12 cellular contexts compared by ENCODE assay signal in the genomic region with DNA sequence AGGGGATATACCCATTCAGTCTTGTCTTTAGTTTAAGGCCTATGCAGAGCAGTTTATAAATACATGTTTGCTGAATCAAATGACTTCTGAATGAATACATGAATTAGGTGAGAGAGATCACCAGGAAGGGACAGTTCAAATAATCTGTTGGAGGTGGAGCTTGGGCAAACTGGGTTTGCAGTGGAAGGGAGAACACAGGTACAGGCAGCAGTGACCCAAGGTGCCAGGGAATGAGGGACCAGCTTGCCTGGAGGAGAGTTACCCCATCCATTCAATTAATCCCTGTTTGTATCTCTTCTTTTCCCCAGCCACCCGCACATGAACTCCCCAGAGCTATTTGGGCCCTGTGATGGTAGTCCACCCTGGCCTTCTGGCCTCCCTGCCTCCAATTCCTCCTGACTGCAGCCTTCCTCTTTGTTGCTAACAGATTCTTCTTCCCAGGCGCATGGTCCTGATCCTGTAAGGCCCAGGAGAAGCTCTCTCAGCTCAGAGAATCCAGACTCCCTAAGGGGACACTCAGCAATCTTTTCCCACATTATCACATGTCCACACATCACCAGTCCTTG. TPM values are rescaled to one million over a fixed set of nuclear protein-coding genes. Genes with fewer than 3 reads are reported as not detected.
A peak's percentile ranks its signal among the peaks of the same experiment; 100 is the strongest.
DNase-seq lines count a peak whose midpoint lies in the region; ATAC-seq, FAIRE-seq and TF ChIP-seq lines count a peak whose summit lies in the region.
"Had no signal": no experiment of that assay in that cellular context is flagged by ENCODE, and none has a peak within 500 bp of the region (broad histone marks: within the 10 kb centered on the region; RNA-seq: fewer than 3 reads in every experiment).

No MANE protein-coding gene starts in this region.

- 88% methylated on average over 2 of the region's 2 CpGs for WGBS in HepG2 (ENCODE audit: low lambda C conversion rate)
- WGBS in right lobe of liver (ENCODE audit: insufficient coverage, low coverage, low lambda C conversion rate, missing lambda C conversion rate): 80% methylated on average over 1 of the region's 2 CpGs
- WGBS in stomach, 5 donors: 84 to 96% (median 89%) methylated on average over 2 of the region's 2 CpGs

- peaks cover 22% of the 10 kb centered on the region for H3K4me1 Mint-ChIP-seq in glutamatergic neuron (ENCODE audit: low read depth, unreplicated experiment)

- H3K4me3 ChIP-seq in HepG2 (replicated peaks in 1 of 3; ENCODE audit: insufficient read depth in 1 of 3, low read depth in 2 of 3, low read length in 3 of 3) (no peak overlapping the region), right lobe of liver (no peak overlapping the region), upper lobe of right lung (peak overlapping the region; percentile 98), stomach (peak overlapping the region in 2 of 4 donors; percentile 0 to 72)

- H3K36me3 Mint-ChIP-seq in glutamatergic neuron (ENCODE audit: unreplicated experiment): peaks cover 4% of the 10 kb centered on the region

- TF ChIP-seq EP300 in HepG2 (IDR thresholded peaks at IDR 0.05; ENCODE audit: low read depth in 2 of 2, low read length in 2 of 2): no peak
- TF ChIP-seq EP300 in HepG2 (CRISPR knock-in tag; IDR thresholded peaks at IDR 0.05; ENCODE audit: borderline replicate concordance): no peak
- TF ChIP-seq EP300 in stomach (IDR thresholded peaks at IDR 0.05): no peak

- H3K27ac Mint-ChIP-seq in glutamatergic neuron (ENCODE audit: unreplicated experiment): peak overlapping the region; percentile 39

- no peak for TF ChIP-seq RAD21 in HepG2 (CRISPR knock-in tag; IDR thresholded peaks at IDR 0.05)

- H3K36me3 ChIP-seq in HepG2 (replicated peaks in 1 of 2; ENCODE audit: control insufficient read depth in 1 of 2, insufficient read depth in 2 of 2, low read length in 2 of 2) (no peaks in the 10 kb centered on the region), right lobe of liver (no peaks in the 10 kb centered on the region), upper lobe of right lung (no peaks in the 10 kb centered on the region), stomach (no peaks in the 10 kb centered on the region)
- H3K36me3 ChIP-seq: adrenal gland had no signal

- no peaks in the 10 kb centered on the region; the same call in 1 of the 2 replicates for H4K20me1 ChIP-seq in HepG2 (ENCODE audit: insufficient read depth, low read length)

- intact Hi-C loops in HepG2 (cut with micrococcal nuclease; ENCODE audit: unreplicated experiment) (no loop called here), right lobe of liver (cut with DNase I) (no loop called here), upper lobe of right lung (cut with DNase I) (no loop called here), stomach (cut with DNase I; ENCODE audit: low total_unique reads) (no loop called here)

- peaks cover 4% of the 10 kb centered on the region for H3K9me3 Mint-ChIP-seq in glutamatergic neuron (ENCODE audit: unreplicated experiment)

- BruUV-seq in HepG2 (replicated peaks; lab: Mats Ljungman, UMichigan): no TSS peak

- H3K4me2 ChIP-seq in HepG2 (ENCODE audit: low read depth, low read length): peak overlapping the region; percentile 96; the same call in 1 of the 2 replicates

- ATAC-seq in HepG2: no peak
- ATAC-seq in right lobe of liver: no peak
- no peak for ATAC-seq in upper lobe of right lung

- POLR2A ChIA-PET in HepG2 (lab: Yijun Ruan, JAX): interaction anchor here (1.6 to 2.0 kb wide), 2 partner anchors 430 to 446 kb away, joined by 3 to 4 read pairs; no protein-coding TSS in a partner anchor

- H3K79me2 ChIP-seq in HepG2 (ENCODE audit: insufficient read depth, low read length): peaks cover 2% of the 10 kb centered on the region

- in situ Hi-C loops in HepG2 (cut with HindIII; ENCODE audit: extremely low pct_ligation_motif_present, low pct_unique_long_range_greater_than_20kb) (no loop called here), ACHN (cut with HindIII; ENCODE audit: low pct_ligation_motif_present, low pct_unique_long_range_greater_than_20kb, low sequenced_read_pairs) (no loop called here)

- CTCF ChIA-PET in HepG2 (lab: Yijun Ruan, JAX; ENCODE audit: low intra/inter-chr PET ratio, low total read pairs): no interaction called here

- no peak overlapping the region for H3K27ac ChIP-seq in HepG2 (ENCODE audit: extremely low read length, insufficient read depth, low read length)
- no peak overlapping the region for H3K27ac ChIP-seq in right lobe of liver
- no peak overlapping the region for H3K27ac ChIP-seq in upper lobe of right lung
- peak overlapping the region in 1 of 5 donors; percentile 94 for H3K27ac ChIP-seq in stomach

- peaks cover 4% of the 10 kb centered on the region for H3K27me3 Mint-ChIP-seq in glutamatergic neuron (ENCODE audit: unreplicated experiment)

- TF ChIP-seq CTCF in HepG2 (CRISPR knock-in tag; IDR thresholded peaks at IDR 0.05) (no peak), right lobe of liver (IDR thresholded peaks at IDR 0.05) (no peak), glutamatergic neuron (IDR thresholded peaks at IDR 0.05; ENCODE audit: partially characterized antibody, unreplicated experiment) (no peak), upper lobe of right lung (IDR thresholded peaks at IDR 0.05) (no peak), stomach (IDR thresholded peaks at IDR 0.05) (no peak)

- H3K4me1 ChIP-seq in HepG2 (ENCODE audit: insufficient read depth, low read length) (peaks cover 33% of the 10 kb centered on the region), right lobe of liver (peaks cover 0 to 8% (median 0%) of the 10 kb centered on the region in 4 donors), upper lobe of right lung (peaks cover 29% of the 10 kb centered on the region), stomach (peaks cover 12 to 61% (median 31%) of the 10 kb centered on the region in 4 donors)

- H3K9ac ChIP-seq in HepG2 (ENCODE audit: insufficient read depth, low read depth, low read length): no peak overlapping the region

- H2AFZ ChIP-seq in HepG2 (ENCODE audit: low read length): no peak overlapping the region

- no peaks in the 10 kb centered on the region; the same call in 1 of the 2 replicates for H3K9me3 ChIP-seq in HepG2 (ENCODE audit: low read length)
- no peaks in the 10 kb centered on the region for H3K9me3 ChIP-seq in right lobe of liver
- no peaks in the 10 kb centered on the region for H3K9me3 ChIP-seq in upper lobe of right lung
- no peaks in the 10 kb centered on the region for H3K9me3 ChIP-seq in stomach
- H3K9me3 ChIP-seq: adrenal gland had no signal

- DNase-seq in HepG2 (ENCODE audit: low spot score) (no peak), right lobe of liver (no peak), RPMI7951 (ENCODE audit: low read depth) (peak; percentile 26), glutamatergic neuron (no peak), upper lobe of right lung (no peak), ACHN (no peak), NCI-H510A treated with DMSO at 0.1 percent for 48 hours (lab: John Stamatoyannopoulos, UW) (no peak), stomach (no peak)
- DNase-seq: NK-92 treated with Interleukin-12 subunit alpha and Interleukin-12 subunit beta, amount 100 ng/mL, for 24 hours had no signal

- FAIRE-seq in HepG2 (lab: Jason Lieb, UNC): no peak
- FAIRE-seq: H54, islet of Langerhans had no signal

- H3K27me3 ChIP-seq in HepG2 (ENCODE audit: control insufficient read depth in 1 of 2, insufficient read depth in 2 of 2, low read length in 2 of 2) (peaks cover 0 to 20% of the 10 kb centered on the region in 2 experiments; a peak in 2 of 5 replicates), right lobe of liver (no peaks in the 10 kb centered on the region), upper lobe of right lung (no peaks in the 10 kb centered on the region), stomach (no peaks in the 10 kb centered on the region)
- H3K27me3 ChIP-seq: adrenal gland had no signal

- no peak for TF ChIP-seq POLR2A in HepG2 (IDR thresholded peaks at IDR 0.05; ENCODE audit: insufficient read depth in 1 of 2, low read depth in 2 of 2, low read length in 2 of 2)
- TF ChIP-seq POLR2A in right lobe of liver (IDR thresholded peaks at IDR 0.05): no peak
- no peak for TF ChIP-seq POLR2A in stomach (IDR thresholded peaks at IDR 0.05)

- H3K4me3 Mint-ChIP-seq in glutamatergic neuron (ENCODE audit: unreplicated experiment): peak overlapping the region; percentile 60

RNA-seq across cellular contexts. Expression of a gene that starts 1.8 kb away (rescaled TPM):
- total RNA-seq in HepG2 (2016; rRNA removed; fragmentation: Illumina TruSeq; extraction: Trizol): 5.3 and 9.4 TPM in 2 replicates
- 2.0 and 2.9 TPM in 2 replicates for total RNA-seq in HepG2 (2016; cell fraction: cytosol; rRNA removed; fragmentation: Illumina TruSeq; extraction: Trizol; ENCODE audit: low read depth)
- 6.5 and 11.0 TPM in 2 replicates for total RNA-seq in HepG2 (2016; cell fraction: insoluble cytoplasmic fraction; rRNA removed; fragmentation: Illumina TruSeq; extraction: Trizol)
- 1.8 and 2.9 TPM in 2 replicates for total RNA-seq in HepG2 (2016; cell fraction: membrane; rRNA removed; fragmentation: Illumina TruSeq; extraction: Trizol)
- total RNA-seq in HepG2 (2016; cell fraction: nucleus; rRNA removed; fragmentation: Illumina TruSeq; extraction: Trizol): 10.7 and 13.5 TPM in 2 replicates
- 10.3 and 13.5 TPM in 2 replicates for polyA plus RNA-seq in HepG2 (2011; rRNA removed)
- 4.3 and 8.4 TPM in 2 replicates for polyA plus RNA-seq in HepG2 (2011; cell fraction: cytosol; rRNA removed)
- 4.4 and 5.3 TPM in 2 replicates for polyA plus RNA-seq in HepG2 (2011; cell fraction: nucleus; rRNA removed)
- 6.7 and 7.2 TPM in 2 replicates for polyA plus RNA-seq in HepG2 (2012)
- polyA plus RNA-seq in HepG2 (2016; cell fraction: cytosol; fragmentation: Illumina TruSeq; extraction: Trizol; ENCODE audit: low read depth): 1.5 and 2.2 TPM in 2 replicates
- 3.9 and 7.0 TPM in 2 replicates for polyA plus RNA-seq in HepG2 (2016; cell fraction: insoluble cytoplasmic fraction; fragmentation: Illumina TruSeq; extraction: Trizol; ENCODE audit: low read depth)
- 1.6 and 2.2 TPM in 2 replicates for polyA plus RNA-seq in HepG2 (2016; cell fraction: membrane; fragmentation: Illumina TruSeq; extraction: Trizol; ENCODE audit: low read depth)
- 17.8 and 18.5 TPM in 2 replicates for polyA plus RNA-seq in HepG2 (2016; cell fraction: nucleus; fragmentation: Illumina TruSeq; extraction: Trizol; ENCODE audit: insufficient read depth, low read depth)
- polyA minus RNA-seq in HepG2 (2011; rRNA and poly(A)+ RNA removed; ENCODE audit: low replicate concordance): 5.4 and 19.6 TPM in 2 replicates
- 2.8 and 5.9 TPM in 2 replicates for polyA minus RNA-seq in HepG2 (2011; cell fraction: cytosol; rRNA and poly(A)+ RNA removed)
- 8.7 and 10.6 TPM in 2 replicates for polyA minus RNA-seq in HepG2 (2011; cell fraction: nucleus; rRNA and poly(A)+ RNA removed)
- total RNA-seq in right lobe of liver: 10 to 100 TPM in 2 of 6 experiments, 1 to 10 TPM in 4; 3.5 to 13.8 (median 7.5) TPM
- total RNA-seq in RPMI7951 (2014; rRNA removed; shearing (Covaris generic)): 91.5 and 111 TPM in 2 replicates
- 8.0 TPM for total RNA-seq in glutamatergic neuron (ENCODE audit: unreplicated experiment)
- total RNA-seq in upper lobe of right lung: 33.2 TPM
- 10 to 100 TPM in 2 of 5 donors, 1 to 10 TPM in 3; 1.2 to 48.8 (median 7.6) TPM for total RNA-seq in stomach
- polyA plus RNA-seq in stomach: 10 to 100 TPM in 1 of 3 donors, 1 to 10 TPM in 2; 7.8 to 21.9 (median 9.7) TPM
